ENCODE assay signal across 2 cellular contexts in genomic region chr19:36750066-36750691, GRCh38.
A peak's percentile ranks its signal among the peaks of the same experiment; 100 is the strongest.
TF ChIP-seq lines count a peak whose summit lies in the region.

No MANE protein-coding gene starts in this region.

TF ChIP-seq in GM12878, 131 proteins besides CTCF, POLR2A, EP300 and RAD21:
- TF ChIP-seq E2F4 (IDR thresholded peaks at IDR 0.05; ENCODE audit: low read depth, low read length) (no peak), ZNF274 (IDR thresholded peaks at IDR 0.05; ENCODE audit: insufficient read depth, insufficient read length) (peak; percentile 82)
TF ChIP-seq in GM12878: peak in this region for 1.

TF ChIP-seq in liver, 16 proteins besides CTCF, POLR2A, EP300 and RAD21 (continued from another document):
- TF ChIP-seq ZBTB33 (IDR thresholded peaks at IDR 0.05) (no peak), TAF1 (conservative IDR thresholded peaks at IDR 0.05) (no peak), REST (IDR thresholded peaks at IDR 0.05) (no peak), JUND (IDR thresholded peaks at IDR 0.05) (no peak), HNF4A (conservative IDR thresholded peaks at IDR 0.05) (no peak), HNF4G (IDR thresholded peaks at IDR 0.05) (no peak), SP1 (IDR thresholded peaks at IDR 0.05) (no peak), RXRA (IDR thresholded peaks at IDR 0.05) (no peak), NR2F2 (IDR thresholded peaks at IDR 0.05) (no peak), EGR1 (IDR thresholded peaks at IDR 0.05; ENCODE audit: low read depth in 2 of 2) (no peak)
TF ChIP-seq in liver: peak in this region for 0.
